8 cellular contexts compared by ENCODE assay signal in genomic region chr1:93616221-93616995, GRCh38.
DNase-seq lines count a peak whose midpoint lies in the region; ATAC-seq and TF ChIP-seq lines count a peak whose summit lies in the region.

No MANE protein-coding gene starts in this region.

- peak; percentile 59 for DNase-seq in MG63
- peak; percentile 39 for DNase-seq in WERI-Rb-1
- DNase-seq in OCI-M1 (lab: John Stamatoyannopoulos, UW), result no peak
- no peak for DNase-seq in testis
- no peak for DNase-seq in stimulated activated CD4-positive, alpha-beta T cell treated with anti-CD3 and anti-CD28 coated beads, Interleukin-4, amount 100 ng/mL, for 1 hour

- peak overlapping the region; percentile 94 for H3K27ac Mint-ChIP-seq in stimulated activated memory B cell treated with anti-CD40 and anti-IgM and Interleukin-4, amounts not matched to agents 10 μg/mL and 1 μg/mL and 100 μg/mL, for 72 hours

- H3K4me3 Mint-ChIP-seq in stimulated activated memory B cell treated with anti-CD40 and anti-IgM and Interleukin-4, amounts not matched to agents 10 μg/mL and 1 μg/mL and 100 μg/mL, for 72 hours, result peak overlapping the region; percentile 1

- TF ChIP-seq POLR2A in testis (IDR thresholded peaks at IDR 0.05), result no peak

- TF ChIP-seq CTCF in WERI-Rb-1 (IDR thresholded peaks at IDR 0.05; ENCODE audit: low read depth, low read length) (no peak), testis (IDR thresholded peaks at IDR 0.05) (no peak)

- H3K9me3 Mint-ChIP-seq in stimulated activated memory B cell treated with anti-CD40 and anti-IgM and Interleukin-4, amounts not matched to agents 10 μg/mL and 1 μg/mL and 100 μg/mL, for 72 hours, result no peaks in the 10 kb centered on the region

- no peak overlapping the region for H3K27ac ChIP-seq in WERI-Rb-1
- peak overlapping the region; percentile 51 for H3K27ac ChIP-seq in iPS-18a (ENCODE audit: low read length)
- no peak overlapping the region for H3K27ac ChIP-seq in testis

- H3K36me3 Mint-ChIP-seq in stimulated activated memory B cell treated with anti-CD40 and anti-IgM and Interleukin-4, amounts not matched to agents 10 μg/mL and 1 μg/mL and 100 μg/mL, for 72 hours, result peaks cover 28% of the 10 kb centered on the region

- H3K27me3 ChIP-seq in MG63, result no peaks in the 10 kb centered on the region
- H3K27me3 ChIP-seq in WERI-Rb-1 (ENCODE audit: insufficient read depth, low read depth, severe bottlenecking), result no peaks in the 10 kb centered on the region
- no peaks in the 10 kb centered on the region for H3K27me3 ChIP-seq in iPS-18a (ENCODE audit: control insufficient read depth, insufficient read depth, low read length)
- no peaks in the 10 kb centered on the region for H3K27me3 ChIP-seq in testis

- H3K9me3 ChIP-seq in MG63, result no peaks in the 10 kb centered on the region
- no peaks in the 10 kb centered on the region for H3K9me3 ChIP-seq in WERI-Rb-1 (ENCODE audit: severe bottlenecking)
- no peaks in the 10 kb centered on the region for H3K9me3 ChIP-seq in iPS-18a (ENCODE audit: control insufficient read depth, low read depth, low read length)
- no peaks in the 10 kb centered on the region for H3K9me3 ChIP-seq in testis

- ATAC-seq in stimulated activated memory B cell treated with anti-CD40 and anti-IgM and Interleukin-4, amounts not matched to agents 10 μg/mL and 1 μg/mL and 100 μg/mL, for 72 hours, result no peak
- no peak for ATAC-seq in GM19328 (IDR thresholded peaks at IDR 0.05; ENCODE audit: unreplicated experiment)

- WGBS in testis, 2 donors, result 56 to 60% methylated on average over 8 of the region's 8 CpGs

- H3K36me3 ChIP-seq in MG63, result peaks cover 4% of the 10 kb centered on the region; the same call in 1 of the 2 replicates
- no peaks in the 10 kb centered on the region for H3K36me3 ChIP-seq in WERI-Rb-1
- H3K36me3 ChIP-seq in iPS-18a (ENCODE audit: control insufficient read depth, low read depth, low read length), result no peaks in the 10 kb centered on the region
- no peaks in the 10 kb centered on the region for H3K36me3 ChIP-seq in testis (ENCODE audit: low read depth, missing control alignments)

- H3K4me1 ChIP-seq in iPS-18a (ENCODE audit: control insufficient read depth, low read depth, low read length) (peaks cover 33% of the 10 kb centered on the region), testis (peaks cover 19% of the 10 kb centered on the region)

- H3K4me1 Mint-ChIP-seq in stimulated activated memory B cell treated with anti-CD40 and anti-IgM and Interleukin-4, amounts not matched to agents 10 μg/mL and 1 μg/mL and 100 μg/mL, for 72 hours, result peaks cover 82% of the 10 kb centered on the region

- no peaks in the 10 kb centered on the region for H3K27me3 Mint-ChIP-seq in stimulated activated memory B cell treated with anti-CD40 and anti-IgM and Interleukin-4, amounts not matched to agents 10 μg/mL and 1 μg/mL and 100 μg/mL, for 72 hours

- H3K4me3 ChIP-seq in MG63, result no peak overlapping the region
- H3K4me3 ChIP-seq in WERI-Rb-1 (ENCODE audit: low read depth, low read length), result no peak overlapping the region
- no peak overlapping the region for H3K4me3 ChIP-seq in iPS-18a (ENCODE audit: low read length)
- H3K4me3 ChIP-seq in testis, result no peak overlapping the region

- intact Hi-C loops in testis (cut with DNase I; ENCODE audit: low total_unique reads), result no loop called here

- peak overlapping the region; percentile 32 for H3K9ac ChIP-seq in iPS-18a (ENCODE audit: low read length)

Comparison
In these comparisons a context has a peak if more than half of its experiments do, and no peak if none do; other contexts are left out.
1. DNase-seq: peak in MG63 (single experiment) and WERI-Rb-1 (single experiment); none in OCI-M1 (single experiment), testis (single experiment) and stimulated activated CD4-positive, alpha-beta T cell treated with anti-CD3 and anti-CD28 coated beads, Interleukin-4, amount 100 ng/mL, for 1 hour (single experiment).